Comparison of ENCODE assay signal across 1 cellular context in genomic region chr1:61174060-61174788, GRCh38.
TF ChIP-seq lines count a peak whose summit lies in the region.

No MANE protein-coding gene starts in this region.

TF ChIP-seq in K562, 482 proteins besides CTCF, POLR2A, EP300 and RAD21:
- TF ChIP-seq SPI1 (IDR thresholded peaks at IDR 0.05; ENCODE audit: borderline replicate concordance, low read depth, low read length): 0 out of 2 replicates have a peak, but pooled peaks have one; percentile 10
- no peak for TF ChIP-seq POLR3G (IDR thresholded peaks at IDR 0.05; ENCODE audit: extremely low read depth, insufficient read length, insufficient replicate concordance)
- TF ChIP-seq TCF7 (IDR thresholded peaks at IDR 0.05; ENCODE audit: borderline replicate concordance): no peak
